1 cellular context compared by ENCODE assay signal in genomic region chr17:65064452-65065019, GRCh38.
A peak's percentile ranks its signal among the peaks of the same experiment; 100 is the strongest.
TF ChIP-seq lines count a peak whose summit lies in the region.

No MANE protein-coding gene starts in this region.

TF ChIP-seq in K562, 482 proteins besides CTCF, POLR2A, EP300 and RAD21 (continued from another document and continues in another):
- TF ChIP-seq, protein P1, sequence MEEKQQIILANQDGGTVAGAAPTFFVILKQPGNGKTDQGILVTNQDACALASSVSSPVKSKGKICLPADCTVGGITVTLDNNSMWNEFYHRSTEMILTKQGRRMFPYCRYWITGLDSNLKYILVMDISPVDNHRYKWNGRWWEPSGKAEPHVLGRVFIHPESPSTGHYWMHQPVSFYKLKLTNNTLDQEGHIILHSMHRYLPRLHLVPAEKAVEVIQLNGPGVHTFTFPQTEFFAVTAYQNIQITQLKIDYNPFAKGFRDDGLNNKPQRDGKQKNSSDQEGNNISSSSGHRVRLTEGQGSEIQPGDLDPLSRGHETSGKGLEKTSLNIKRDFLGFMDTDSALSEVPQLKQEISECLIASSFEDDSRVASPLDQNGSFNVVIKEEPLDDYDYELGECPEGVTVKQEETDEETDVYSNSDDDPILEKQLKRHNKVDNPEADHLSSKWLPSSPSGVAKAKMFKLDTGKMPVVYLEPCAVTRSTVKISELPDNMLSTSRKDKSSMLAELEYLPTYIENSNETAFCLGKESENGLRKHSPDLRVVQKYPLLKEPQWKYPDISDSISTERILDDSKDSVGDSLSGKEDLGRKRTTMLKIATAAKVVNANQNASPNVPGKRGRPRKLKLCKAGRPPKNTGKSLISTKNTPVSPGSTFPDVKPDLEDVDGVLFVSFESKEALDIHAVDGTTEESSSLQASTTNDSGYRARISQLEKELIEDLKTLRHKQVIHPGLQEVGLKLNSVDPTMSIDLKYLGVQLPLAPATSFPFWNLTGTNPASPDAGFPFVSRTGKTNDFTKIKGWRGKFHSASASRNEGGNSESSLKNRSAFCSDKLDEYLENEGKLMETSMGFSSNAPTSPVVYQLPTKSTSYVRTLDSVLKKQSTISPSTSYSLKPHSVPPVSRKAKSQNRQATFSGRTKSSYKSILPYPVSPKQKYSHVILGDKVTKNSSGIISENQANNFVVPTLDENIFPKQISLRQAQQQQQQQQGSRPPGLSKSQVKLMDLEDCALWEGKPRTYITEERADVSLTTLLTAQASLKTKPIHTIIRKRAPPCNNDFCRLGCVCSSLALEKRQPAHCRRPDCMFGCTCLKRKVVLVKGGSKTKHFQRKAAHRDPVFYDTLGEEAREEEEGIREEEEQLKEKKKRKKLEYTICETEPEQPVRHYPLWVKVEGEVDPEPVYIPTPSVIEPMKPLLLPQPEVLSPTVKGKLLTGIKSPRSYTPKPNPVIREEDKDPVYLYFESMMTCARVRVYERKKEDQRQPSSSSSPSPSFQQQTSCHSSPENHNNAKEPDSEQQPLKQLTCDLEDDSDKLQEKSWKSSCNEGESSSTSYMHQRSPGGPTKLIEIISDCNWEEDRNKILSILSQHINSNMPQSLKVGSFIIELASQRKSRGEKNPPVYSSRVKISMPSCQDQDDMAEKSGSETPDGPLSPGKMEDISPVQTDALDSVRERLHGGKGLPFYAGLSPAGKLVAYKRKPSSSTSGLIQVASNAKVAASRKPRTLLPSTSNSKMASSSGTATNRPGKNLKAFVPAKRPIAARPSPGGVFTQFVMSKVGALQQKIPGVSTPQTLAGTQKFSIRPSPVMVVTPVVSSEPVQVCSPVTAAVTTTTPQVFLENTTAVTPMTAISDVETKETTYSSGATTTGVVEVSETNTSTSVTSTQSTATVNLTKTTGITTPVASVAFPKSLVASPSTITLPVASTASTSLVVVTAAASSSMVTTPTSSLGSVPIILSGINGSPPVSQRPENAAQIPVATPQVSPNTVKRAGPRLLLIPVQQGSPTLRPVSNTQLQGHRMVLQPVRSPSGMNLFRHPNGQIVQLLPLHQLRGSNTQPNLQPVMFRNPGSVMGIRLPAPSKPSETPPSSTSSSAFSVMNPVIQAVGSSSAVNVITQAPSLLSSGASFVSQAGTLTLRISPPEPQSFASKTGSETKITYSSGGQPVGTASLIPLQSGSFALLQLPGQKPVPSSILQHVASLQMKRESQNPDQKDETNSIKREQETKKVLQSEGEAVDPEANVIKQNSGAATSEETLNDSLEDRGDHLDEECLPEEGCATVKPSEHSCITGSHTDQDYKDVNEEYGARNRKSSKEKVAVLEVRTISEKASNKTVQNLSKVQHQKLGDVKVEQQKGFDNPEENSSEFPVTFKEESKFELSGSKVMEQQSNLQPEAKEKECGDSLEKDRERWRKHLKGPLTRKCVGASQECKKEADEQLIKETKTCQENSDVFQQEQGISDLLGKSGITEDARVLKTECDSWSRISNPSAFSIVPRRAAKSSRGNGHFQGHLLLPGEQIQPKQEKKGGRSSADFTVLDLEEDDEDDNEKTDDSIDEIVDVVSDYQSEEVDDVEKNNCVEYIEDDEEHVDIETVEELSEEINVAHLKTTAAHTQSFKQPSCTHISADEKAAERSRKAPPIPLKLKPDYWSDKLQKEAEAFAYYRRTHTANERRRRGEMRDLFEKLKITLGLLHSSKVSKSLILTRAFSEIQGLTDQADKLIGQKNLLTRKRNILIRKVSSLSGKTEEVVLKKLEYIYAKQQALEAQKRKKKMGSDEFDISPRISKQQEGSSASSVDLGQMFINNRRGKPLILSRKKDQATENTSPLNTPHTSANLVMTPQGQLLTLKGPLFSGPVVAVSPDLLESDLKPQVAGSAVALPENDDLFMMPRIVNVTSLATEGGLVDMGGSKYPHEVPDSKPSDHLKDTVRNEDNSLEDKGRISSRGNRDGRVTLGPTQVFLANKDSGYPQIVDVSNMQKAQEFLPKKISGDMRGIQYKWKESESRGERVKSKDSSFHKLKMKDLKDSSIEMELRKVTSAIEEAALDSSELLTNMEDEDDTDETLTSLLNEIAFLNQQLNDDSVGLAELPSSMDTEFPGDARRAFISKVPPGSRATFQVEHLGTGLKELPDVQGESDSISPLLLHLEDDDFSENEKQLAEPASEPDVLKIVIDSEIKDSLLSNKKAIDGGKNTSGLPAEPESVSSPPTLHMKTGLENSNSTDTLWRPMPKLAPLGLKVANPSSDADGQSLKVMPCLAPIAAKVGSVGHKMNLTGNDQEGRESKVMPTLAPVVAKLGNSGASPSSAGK (IDR thresholded peaks at IDR 0.05) = peak; percentile 78
- TF ChIP-seq HSF4 (CRISPR knock-in tag; IDR thresholded peaks at IDR 0.05; ENCODE audit: borderline replicate concordance) (no peak), TEAD2 (tag; IDR thresholded peaks at IDR 0.05) (no peak), ZNF699 (CRISPR knock-in tag; IDR thresholded peaks at IDR 0.05; ENCODE audit: insufficient replicate concordance) (no peak), NFXL1 (CRISPR knock-in tag; IDR thresholded peaks at IDR 0.05) (no peak), SRSF9 (IDR thresholded peaks at IDR 0.05; ENCODE audit: borderline replicate concordance, low read depth, low read length) (no peak), TAF15 (IDR thresholded peaks at IDR 0.05; ENCODE audit: low read depth, low read length) (no peak), TRIM24 (IDR thresholded peaks at IDR 0.05) (no peak), TFE3 (CRISPR knock-in tag; IDR thresholded peaks at IDR 0.05) (no peak), THAP12 (CRISPR knock-in tag; IDR thresholded peaks at IDR 0.05) (no peak), HNRNPUL1 (IDR thresholded peaks at IDR 0.05; ENCODE audit: low read length) (no peak), ZNF830 (CRISPR knock-in tag; IDR thresholded peaks at IDR 0.05) (no peak), FOXJ3 (CRISPR knock-in tag; IDR thresholded peaks at IDR 0.05) (no peak), POLR3G (IDR thresholded peaks at IDR 0.05; ENCODE audit: extremely low read depth, insufficient read length, insufficient replicate concordance) (no peak), RAD51 (IDR thresholded peaks at IDR 0.05; ENCODE audit: borderline replicate concordance, low read depth) (peak; percentile 18; the same call in 1 of the 2 replicates), MYC (IDR thresholded peaks at IDR 0.05; ENCODE audit: low read depth, low read length) (no peak), MYC (CRISPR knock-in tag; IDR thresholded peaks at IDR 0.05; ENCODE audit: borderline replicate concordance, low read depth) (no peak), SMAD4 (CRISPR knock-in tag; conservative IDR thresholded peaks at IDR 0.05) (no peak), SNIP1 (IDR thresholded peaks at IDR 0.05; ENCODE audit: low read depth) (no peak), ZSCAN29 (IDR thresholded peaks at IDR 0.05) (no peak), OTX1 (CRISPR knock-in tag; IDR thresholded peaks at IDR 0.05) (no peak), ZNF224 (CRISPR knock-in tag; IDR thresholded peaks at IDR 0.05) (no peak), GTF2A2 (tag; IDR thresholded peaks at IDR 0.05) (no peak), CBX3 (IDR thresholded peaks at IDR 0.05; ENCODE audit: borderline replicate concordance in 1 of 2, low read length in 2 of 2) (no peak)
- TF ChIP-seq, protein P2, sequence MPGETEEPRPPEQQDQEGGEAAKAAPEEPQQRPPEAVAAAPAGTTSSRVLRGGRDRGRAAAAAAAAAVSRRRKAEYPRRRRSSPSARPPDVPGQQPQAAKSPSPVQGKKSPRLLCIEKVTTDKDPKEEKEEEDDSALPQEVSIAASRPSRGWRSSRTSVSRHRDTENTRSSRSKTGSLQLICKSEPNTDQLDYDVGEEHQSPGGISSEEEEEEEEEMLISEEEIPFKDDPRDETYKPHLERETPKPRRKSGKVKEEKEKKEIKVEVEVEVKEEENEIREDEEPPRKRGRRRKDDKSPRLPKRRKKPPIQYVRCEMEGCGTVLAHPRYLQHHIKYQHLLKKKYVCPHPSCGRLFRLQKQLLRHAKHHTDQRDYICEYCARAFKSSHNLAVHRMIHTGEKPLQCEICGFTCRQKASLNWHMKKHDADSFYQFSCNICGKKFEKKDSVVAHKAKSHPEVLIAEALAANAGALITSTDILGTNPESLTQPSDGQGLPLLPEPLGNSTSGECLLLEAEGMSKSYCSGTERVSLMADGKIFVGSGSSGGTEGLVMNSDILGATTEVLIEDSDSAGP (CRISPR knock-in tag; IDR thresholded peaks at IDR 0.05) = no peak
- TF ChIP-seq, protein P3, sequence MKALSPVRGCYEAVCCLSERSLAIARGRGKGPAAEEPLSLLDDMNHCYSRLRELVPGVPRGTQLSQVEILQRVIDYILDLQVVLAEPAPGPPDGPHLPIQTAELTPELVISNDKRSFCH (CRISPR knock-in tag; IDR thresholded peaks at IDR 0.05) = no peak
- TF ChIP-seq, protein P3 (tag; IDR thresholded peaks at IDR 0.05) = no peak
- TF ChIP-seq, protein P4, sequence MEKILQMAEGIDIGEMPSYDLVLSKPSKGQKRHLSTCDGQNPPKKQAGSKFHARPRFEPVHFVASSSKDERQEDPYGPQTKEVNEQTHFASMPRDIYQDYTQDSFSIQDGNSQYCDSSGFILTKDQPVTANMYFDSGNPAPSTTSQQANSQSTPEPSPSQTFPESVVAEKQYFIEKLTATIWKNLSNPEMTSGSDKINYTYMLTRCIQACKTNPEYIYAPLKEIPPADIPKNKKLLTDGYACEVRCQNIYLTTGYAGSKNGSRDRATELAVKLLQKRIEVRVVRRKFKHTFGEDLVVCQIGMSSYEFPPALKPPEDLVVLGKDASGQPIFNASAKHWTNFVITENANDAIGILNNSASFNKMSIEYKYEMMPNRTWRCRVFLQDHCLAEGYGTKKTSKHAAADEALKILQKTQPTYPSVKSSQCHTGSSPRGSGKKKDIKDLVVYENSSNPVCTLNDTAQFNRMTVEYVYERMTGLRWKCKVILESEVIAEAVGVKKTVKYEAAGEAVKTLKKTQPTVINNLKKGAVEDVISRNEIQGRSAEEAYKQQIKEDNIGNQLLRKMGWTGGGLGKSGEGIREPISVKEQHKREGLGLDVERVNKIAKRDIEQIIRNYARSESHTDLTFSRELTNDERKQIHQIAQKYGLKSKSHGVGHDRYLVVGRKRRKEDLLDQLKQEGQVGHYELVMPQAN (IDR thresholded peaks at IDR 0.05; ENCODE audit: borderline replicate concordance) = no peak
- TF ChIP-seq, protein P5, sequence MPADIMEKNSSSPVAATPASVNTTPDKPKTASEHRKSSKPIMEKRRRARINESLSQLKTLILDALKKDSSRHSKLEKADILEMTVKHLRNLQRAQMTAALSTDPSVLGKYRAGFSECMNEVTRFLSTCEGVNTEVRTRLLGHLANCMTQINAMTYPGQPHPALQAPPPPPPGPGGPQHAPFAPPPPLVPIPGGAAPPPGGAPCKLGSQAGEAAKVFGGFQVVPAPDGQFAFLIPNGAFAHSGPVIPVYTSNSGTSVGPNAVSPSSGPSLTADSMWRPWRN (IDR thresholded peaks at IDR 0.05; ENCODE audit: low read depth) = no peak
- TF ChIP-seq, protein P6, sequence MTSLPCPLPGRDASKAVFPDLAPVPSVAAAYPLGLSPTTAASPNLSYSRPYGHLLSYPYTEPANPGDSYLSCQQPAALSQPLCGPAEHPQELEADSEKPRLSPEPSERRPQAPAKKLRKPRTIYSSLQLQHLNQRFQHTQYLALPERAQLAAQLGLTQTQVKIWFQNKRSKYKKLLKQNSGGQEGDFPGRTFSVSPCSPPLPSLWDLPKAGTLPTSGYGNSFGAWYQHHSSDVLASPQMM (CRISPR knock-in tag; IDR thresholded peaks at IDR 0.05) = no peak
- TF ChIP-seq, protein P7, sequence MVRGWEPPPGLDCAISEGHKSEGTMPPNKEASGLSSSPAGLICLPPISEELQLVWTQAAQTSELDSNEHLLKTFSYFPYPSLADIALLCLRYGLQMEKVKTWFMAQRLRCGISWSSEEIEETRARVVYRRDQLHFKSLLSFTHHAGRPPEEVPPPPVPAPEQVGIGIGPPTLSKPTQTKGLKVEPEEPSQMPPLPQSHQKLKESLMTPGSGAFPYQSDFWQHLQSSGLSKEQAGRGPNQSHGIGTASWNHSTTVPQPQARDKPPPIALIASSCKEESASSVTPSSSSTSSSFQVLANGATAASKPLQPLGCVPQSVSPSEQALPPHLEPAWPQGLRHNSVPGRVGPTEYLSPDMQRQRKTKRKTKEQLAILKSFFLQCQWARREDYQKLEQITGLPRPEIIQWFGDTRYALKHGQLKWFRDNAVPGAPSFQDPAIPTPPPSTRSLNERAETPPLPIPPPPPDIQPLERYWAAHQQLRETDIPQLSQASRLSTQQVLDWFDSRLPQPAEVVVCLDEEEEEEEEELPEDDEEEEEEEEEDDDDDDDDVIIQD (CRISPR knock-in tag; IDR thresholded peaks at IDR 0.05) = no peak
- TF ChIP-seq, protein P8, sequence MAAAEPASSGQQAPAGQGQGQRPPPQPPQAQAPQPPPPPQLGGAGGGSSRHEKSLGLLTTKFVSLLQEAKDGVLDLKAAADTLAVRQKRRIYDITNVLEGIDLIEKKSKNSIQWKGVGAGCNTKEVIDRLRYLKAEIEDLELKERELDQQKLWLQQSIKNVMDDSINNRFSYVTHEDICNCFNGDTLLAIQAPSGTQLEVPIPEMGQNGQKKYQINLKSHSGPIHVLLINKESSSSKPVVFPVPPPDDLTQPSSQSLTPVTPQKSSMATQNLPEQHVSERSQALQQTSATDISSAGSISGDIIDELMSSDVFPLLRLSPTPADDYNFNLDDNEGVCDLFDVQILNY (CRISPR knock-in tag; IDR thresholded peaks at IDR 0.05) = no peak
- TF ChIP-seq, protein P9, sequence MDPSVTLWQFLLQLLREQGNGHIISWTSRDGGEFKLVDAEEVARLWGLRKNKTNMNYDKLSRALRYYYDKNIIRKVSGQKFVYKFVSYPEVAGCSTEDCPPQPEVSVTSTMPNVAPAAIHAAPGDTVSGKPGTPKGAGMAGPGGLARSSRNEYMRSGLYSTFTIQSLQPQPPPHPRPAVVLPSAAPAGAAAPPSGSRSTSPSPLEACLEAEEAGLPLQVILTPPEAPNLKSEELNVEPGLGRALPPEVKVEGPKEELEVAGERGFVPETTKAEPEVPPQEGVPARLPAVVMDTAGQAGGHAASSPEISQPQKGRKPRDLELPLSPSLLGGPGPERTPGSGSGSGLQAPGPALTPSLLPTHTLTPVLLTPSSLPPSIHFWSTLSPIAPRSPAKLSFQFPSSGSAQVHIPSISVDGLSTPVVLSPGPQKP (CRISPR knock-in tag; IDR thresholded peaks at IDR 0.05) = no peak
